Comparison of ENCODE assay signal across 8 cellular contexts in the genomic region with DNA sequence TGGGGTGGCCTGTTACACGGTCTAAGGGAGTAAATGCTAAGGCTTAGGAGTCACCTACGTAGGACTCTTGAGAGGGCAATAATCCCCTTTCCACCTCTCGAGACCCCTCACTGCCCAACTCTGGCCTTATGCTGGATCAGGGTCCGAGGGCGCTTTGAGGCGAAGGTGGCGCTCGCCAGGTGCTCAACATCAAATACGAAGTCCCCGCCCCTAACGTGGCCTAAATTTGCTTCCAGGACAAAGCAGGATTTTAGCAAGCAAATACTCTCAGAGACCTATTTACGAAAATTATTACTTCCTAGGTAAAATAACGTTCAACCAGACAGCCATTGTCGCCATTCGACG. TPM values are rescaled to one million over a fixed set of nuclear protein-coding genes. Genes with fewer than 3 reads are reported as not detected.
DNase-seq lines count a peak whose midpoint lies in the region; ATAC-seq and TF ChIP-seq lines count a peak whose summit lies in the region.

No MANE protein-coding gene starts in this region.

- H4K20me1 ChIP-seq in PC-3 (ENCODE audit: low read length): peaks cover 31% of the 10 kb centered on the region

- H3K27ac ChIP-seq in PC-3 (ENCODE audit: low read length): peak overlapping the region; percentile 67
- peak overlapping the region; percentile 88 for H3K27ac ChIP-seq in epithelial cell of prostate
- H3K27ac ChIP-seq in parathyroid adenoma: peak overlapping the region; percentile 91

- H3K4me3 ChIP-seq in PC-3 (ENCODE audit: low read length): peak overlapping the region; percentile 84
- H3K4me3 ChIP-seq in parathyroid adenoma (ENCODE audit: low read depth, low read length): peak overlapping the region; percentile 97

- H3K36me3 ChIP-seq in ES-I3 (ENCODE audit: insufficient read depth, low read length): no peaks in the 10 kb centered on the region
- peaks cover 4% of the 10 kb centered on the region; the same call in 1 of the 2 replicates for H3K36me3 ChIP-seq in PC-3 (ENCODE audit: low read depth, low read length)
- H3K36me3 ChIP-seq in parathyroid adenoma (ENCODE audit: control insufficient read depth, insufficient read depth, low read length): no peaks in the 10 kb centered on the region

- intact Hi-C loops in PC-3 (cut with micrococcal nuclease): no loop called here

- DNase-seq in PC-3: no peak
- no peak for DNase-seq in epithelial cell of prostate (ENCODE audit: low read depth, low spot score)
- DNase-seq in ecto neural progenitor cell (ENCODE audit: low spot score): no peak
- DNase-seq in SHP77 treated with DMSO at 0.1 percent for 48 hours (lab: John Stamatoyannopoulos, UW): no peak

- TF ChIP-seq CTCF in PC-3 (conservative IDR thresholded peaks at IDR 0.05; ENCODE audit: low read depth, low read length) (peak; percentile 23; the same call in 1 of the 2 replicates), parathyroid adenoma (IDR thresholded peaks at IDR 0.05) (no peak)

- H3F3A ChIP-seq in PC-3 (ENCODE audit: low read length, unreplicated experiment): no peaks in the 10 kb centered on the region

- H3K9ac ChIP-seq in ES-I3 (ENCODE audit: low read depth, low read length) (peak overlapping the region; percentile 79), PC-3 (ENCODE audit: low read length) (peak overlapping the region; percentile 90), parathyroid adenoma (peak overlapping the region; percentile 1)

- CTCF ChIA-PET in PC-3 (lab: Charles Lee): no interaction called here

- H3K9me2 ChIP-seq in PC-3 (replicated peaks; ENCODE audit: low read length): no peaks in the 10 kb centered on the region

- peaks cover 41% of the 10 kb centered on the region for H3K79me2 ChIP-seq in PC-3 (ENCODE audit: low read length)
- peaks cover 28% of the 10 kb centered on the region for H3K79me2 ChIP-seq in parathyroid adenoma

- H3K27me3 ChIP-seq in PC-3 (ENCODE audit: low read length) (no peaks in the 10 kb centered on the region), parathyroid adenoma (ENCODE audit: control insufficient read depth, insufficient read depth, low read length) (no peaks in the 10 kb centered on the region)

- H3K4me1 ChIP-seq in ES-I3 (ENCODE audit: insufficient read depth, low read length) (peaks cover 8% of the 10 kb centered on the region; the same call in 1 of the 2 replicates), PC-3 (ENCODE audit: insufficient read depth, low read length) (peaks cover 24% of the 10 kb centered on the region), parathyroid adenoma (peaks cover 6% of the 10 kb centered on the region)

- BruUV-seq in PC-3 (replicated peaks; lab: Mats Ljungman, UMichigan): TSS peak; percentile 75

- ATAC-seq in PC-3: no peak
- no peak for ATAC-seq in HG02798 (IDR thresholded peaks at IDR 0.05; ENCODE audit: poor library complexity, unreplicated experiment)
- ATAC-seq in HG02938 (IDR thresholded peaks at IDR 0.05; ENCODE audit: unreplicated experiment): no peak

- POLR2A ChIA-PET in PC-3 (lab: Charles Lee; ENCODE audit: unreplicated experiment): interaction anchor here (0.6 to 0.7 kb wide), 2 partner anchors 113 to 504 kb away, joined by 3 to 7 read pairs; a partner anchor contains a TSS

- H2AFZ ChIP-seq in PC-3 (ENCODE audit: low read length) (peak overlapping the region; percentile 97), parathyroid adenoma (peak overlapping the region; percentile 96)

- H3K9me3 ChIP-seq in ES-I3 (ENCODE audit: control insufficient read depth, insufficient read depth, low read length): no peaks in the 10 kb centered on the region
- H3K9me3 ChIP-seq in PC-3 (ENCODE audit: low read length): no peaks in the 10 kb centered on the region
- no peaks in the 10 kb centered on the region for H3K9me3 ChIP-seq in parathyroid adenoma (ENCODE audit: control insufficient read depth, low read length)

- H3K4me2 ChIP-seq in PC-3 (ENCODE audit: low read length) (peak overlapping the region; percentile 91), parathyroid adenoma (ENCODE audit: low read length) (peak overlapping the region; percentile 94)

RNA-seq across cellular contexts. Expression of a gene that starts 0.4 kb away (rescaled TPM):
- 48.1 and 56.0 TPM in 2 replicates for total RNA-seq in PC-3 (2014; rRNA removed)

RNA-seq across cellular contexts. Expression of a gene that starts 50.3 kb away (rescaled TPM):
- total RNA-seq in PC-3 (2014; rRNA removed): not detected in 2 replicates

RNA-seq across cellular contexts. Expression of a gene that starts 52.6 kb away (rescaled TPM):
- total RNA-seq in PC-3 (2014; rRNA removed): not detected in 2 replicates

Comparison
In these comparisons a context has a peak if more than half of its experiments do, and no peak if none do; other contexts are left out.
1. H3K9ac ChIP-seq: peak in every context shown above with its lines; median percentile 90 in PC-3; 79 in ES-I3; 1 in parathyroid adenoma.